Comparison of ENCODE assay signal across 10 cellular contexts in genomic region chr5:123700624-123701023, GRCh38.
A peak's percentile ranks its signal among the peaks of the same experiment; 100 is the strongest.
DNase-seq lines count a peak whose midpoint lies in the region; TF ChIP-seq lines count a peak whose summit lies in the region.
"Had no signal": no experiment of that assay in that cellular context is flagged by ENCODE, and none has a peak within 500 bp of the region (broad histone marks: within the 10 kb centered on the region; RNA-seq: fewer than 3 reads in every experiment).

No MANE protein-coding gene starts in this region.

- no peaks in the 10 kb centered on the region for H3K36me3 Mint-ChIP-seq in osteocyte (ENCODE audit: unreplicated experiment)
- H3K36me3 Mint-ChIP-seq: activated naive CD8-positive, alpha-beta T cell had no signal

- H3K4me3 ChIP-seq in fibroblast of mammary gland (ENCODE audit: control insufficient read depth, low read depth, low read length) (no peak overlapping the region), Karpas-422 (ENCODE audit: low read length) (no peak overlapping the region)

- no peak for TF ChIP-seq CTCF in fibroblast of mammary gland (conservative IDR thresholded peaks at IDR 0.05; ENCODE audit: control insufficient read depth, insufficient read depth, low read depth, low read length)
- no peak for TF ChIP-seq CTCF in osteocyte (IDR thresholded peaks at IDR 0.05)

- H3K9ac ChIP-seq in Karpas-422 (ENCODE audit: low read length): no peak overlapping the region

- no peaks in the 10 kb centered on the region for H4K20me1 ChIP-seq in Karpas-422 (ENCODE audit: insufficient read depth, low read depth, low read length)

- in situ Hi-C loops in Caki2 (cut with HindIII; ENCODE audit: low pct_unique_long_range_greater_than_20kb, low sequenced_read_pairs): no loop called here

- H3K27me3 Mint-ChIP-seq in osteocyte (ENCODE audit: unreplicated experiment): no peaks in the 10 kb centered on the region

- H3K9me3 Mint-ChIP-seq in osteocyte (ENCODE audit: unreplicated experiment): peaks cover 2% of the 10 kb centered on the region

- no peak overlapping the region for H2AFZ ChIP-seq in Karpas-422 (ENCODE audit: low read length)

- H3K9me2 ChIP-seq in Karpas-422 (replicated peaks; ENCODE audit: insufficient read depth, low read length): no peaks in the 10 kb centered on the region

- H3K4me3 Mint-ChIP-seq in osteocyte (ENCODE audit: unreplicated experiment): no peak overlapping the region
- H3K4me3 Mint-ChIP-seq: activated naive CD8-positive, alpha-beta T cell; T-helper 1 cell treated with Interleukin-12 subunit alpha and Interleukin-12 subunit beta and Interleukin-4 antibody, amounts not matched to agents 30 μg/mL and 1 μg/mL, for 36 hours had no signal

- no peaks in the 10 kb centered on the region for H3K4me1 ChIP-seq in Karpas-422 (ENCODE audit: low read length)

- peak; percentile 63 for DNase-seq in Caki2 (ENCODE audit: low read depth)
- peak; percentile 94 for DNase-seq in RPMI7951 (ENCODE audit: low read depth)
- DNase-seq in fibroblast of mammary gland (ENCODE audit: low read depth): peak; percentile 95
- no peak for DNase-seq in osteocyte (ENCODE audit: extremely low spot score, unreplicated experiment)
- no peak for DNase-seq in GM19240 (ENCODE audit: insufficient read length, low spot score)
- DNase-seq in Karpas-422: no peak
- DNase-seq in stimulated activated CD4-positive, alpha-beta T cell treated with anti-CD3 and anti-CD28 coated beads, Interleukin-15, amount 100 ng/mL, for 24 hours: no peak
- DNase-seq in DMS 273 (lab: John Stamatoyannopoulos, UW; ENCODE audit: unreplicated experiment): no peak

- H3K4me1 Mint-ChIP-seq in osteocyte (ENCODE audit: unreplicated experiment): peaks cover 37% of the 10 kb centered on the region

- H3K27ac ChIP-seq in Karpas-422 (ENCODE audit: low read length): no peak overlapping the region

- no peaks in the 10 kb centered on the region for H3K9me3 ChIP-seq in Karpas-422 (ENCODE audit: low read length)

- H3K27ac Mint-ChIP-seq in osteocyte (ENCODE audit: unreplicated experiment): peak overlapping the region; percentile 89
- H3K27ac Mint-ChIP-seq: activated naive CD8-positive, alpha-beta T cell; T-helper 1 cell treated with Interleukin-12 subunit alpha and Interleukin-12 subunit beta and Interleukin-4 antibody, amounts not matched to agents 30 μg/mL and 1 μg/mL, for 36 hours had no signal

- H3K36me3 ChIP-seq in Karpas-422 (ENCODE audit: insufficient read depth, low read length): no peaks in the 10 kb centered on the region

- H3K27me3 ChIP-seq in Karpas-422 (ENCODE audit: low read length): no peaks in the 10 kb centered on the region

- no peak overlapping the region for H3K4me2 ChIP-seq in Karpas-422 (ENCODE audit: low read depth, low read length, poor library complexity, severe bottlenecking)

- H3K79me2 ChIP-seq in Karpas-422 (ENCODE audit: low read length): no peaks in the 10 kb centered on the region

Comparison
In these comparisons a context has a peak if more than half of its experiments do, and no peak if none do; other contexts are left out.
1. DNase-seq: peak in Caki2 (single experiment), RPMI7951 (single experiment) and fibroblast of mammary gland (single experiment); none in osteocyte (single experiment), GM19240 (single experiment), Karpas-422 (single experiment), stimulated activated CD4-positive, alpha-beta T cell treated with anti-CD3 and anti-CD28 coated beads, Interleukin-15, amount 100 ng/mL, for 24 hours (single experiment) and DMS 273 (single experiment).